20 cellular contexts compared by ENCODE assay signal in the genomic region with DNA sequence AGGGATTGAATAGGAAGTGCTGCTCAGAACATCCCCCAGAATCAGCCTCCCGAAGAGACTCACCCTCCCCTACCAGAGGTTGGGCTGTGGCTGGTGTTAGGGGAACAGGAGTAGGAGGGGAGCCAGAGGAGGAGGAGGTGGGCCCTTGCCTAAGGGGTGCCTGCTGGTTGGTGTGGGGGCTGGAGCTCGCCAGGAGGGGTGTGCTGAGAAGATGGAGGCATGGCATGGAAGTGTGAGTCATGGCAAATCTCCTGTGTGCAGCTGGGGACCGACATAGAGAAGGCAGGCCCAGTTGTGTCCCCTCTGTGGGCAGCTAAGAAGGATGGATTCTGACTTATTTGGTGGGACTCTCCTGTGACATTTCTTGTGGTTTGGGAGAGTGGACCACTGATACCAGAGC.
DNase-seq lines count a peak whose midpoint lies in the region; ATAC-seq lines count a peak whose summit lies in the region.
"Had no signal": no experiment of that assay in that cellular context is flagged by ENCODE, and none has a peak within 500 bp of the region (broad histone marks: within the 10 kb centered on the region; RNA-seq: fewer than 3 reads in every experiment).

No MANE protein-coding gene starts in this region.

- no peaks in the 10 kb centered on the region for H3K27me3 Mint-ChIP-seq in IgD-negative memory B cell
- H3K27me3 Mint-ChIP-seq: CD4-positive, CD25-positive, alpha-beta regulatory T cell had no signal

- H3K36me3 Mint-ChIP-seq in IgD-negative memory B cell = peaks cover 23% of the 10 kb centered on the region

- H3K9me3 Mint-ChIP-seq in IgD-negative memory B cell = no peaks in the 10 kb centered on the region

- peak overlapping the region in 1 of 4 donors; percentile 60 for H3K4me3 Mint-ChIP-seq in IgD-negative memory B cell

- peak overlapping the region in 2 of 3 donors; percentile 12 to 39 for H3K27ac Mint-ChIP-seq in IgD-negative memory B cell

- peak; percentile 24 for DNase-seq in activated CD4-positive, CD25-positive, alpha-beta regulatory T cell treated with anti-CD3 and anti-CD28 coated beads, Interleukin-2, amount 50 U/mL, for 72 hours
- no peak for DNase-seq in activated CD4-positive, CD25-positive, alpha-beta regulatory T cell (lab: John Stamatoyannopoulos, UW)
- DNase-seq in left lobe of liver (ENCODE audit: low spot score) (peak; percentile 24), amygdala (lab: John Stamatoyannopoulos, UW) (no peak)
- DNase-seq: 8988T; CD4-positive, CD25-positive, alpha-beta regulatory T cell; MV-4-11; NCI-H2081 treated with DMSO at 0.1 percent for 48 hours; PC-9; stimulated activated CD4-positive, alpha-beta T cell treated with anti-CD3 and anti-CD28 coated beads, Interleukin-4, amount 100 ng/mL, for 4 hours had no signal

- H3K36me3 ChIP-seq in skeletal muscle tissue (ENCODE audit: control insufficient read depth in 3 of 3, insufficient read depth in 3 of 3, low read length in 3 of 3) = peaks cover 0 to 3% (median 0%) of the 10 kb centered on the region in 3 donors
- H3K36me3 ChIP-seq: breast epithelium had no signal

- H3K9me3 ChIP-seq in skeletal muscle tissue (ENCODE audit: control insufficient read depth in 3 of 3, low read length in 3 of 3) = no peaks in the 10 kb centered on the region
- H3K9me3 ChIP-seq: breast epithelium had no signal

- peak overlapping the region; percentile 98 for H3K27ac ChIP-seq in skeletal muscle tissue (ENCODE audit: low read depth, low read length)
- H3K27ac ChIP-seq: breast epithelium, dorsolateral prefrontal cortex had no signal

- H3K4me1 ChIP-seq in skeletal muscle tissue (ENCODE audit: control insufficient read depth in 3 of 3, insufficient read depth in 3 of 3, low read length in 3 of 3) = peaks cover 60 to 66% (median 60%) of the 10 kb centered on the region in 3 donors
- H3K4me1 ChIP-seq: breast epithelium had no signal

- H3K9ac ChIP-seq in skeletal muscle tissue (ENCODE audit: low read depth in 1 of 3, low read length in 3 of 3) = peak overlapping the region in 2 of 3 donors; percentile 37 to 75

- peak overlapping the region in 2 of 3 donors; percentile 22 to 57 for H3K4me3 ChIP-seq in skeletal muscle tissue (ENCODE audit: low read length in 3 of 3)
- H3K4me3 ChIP-seq: breast epithelium, dorsolateral prefrontal cortex, K562, PC-9 had no signal

- ATAC-seq in left lobe of liver = no peak
- no peak for ATAC-seq in GM18909 (IDR thresholded peaks at IDR 0.05; ENCODE audit: poor library complexity, unreplicated experiment)
- ATAC-seq in GM21723 (IDR thresholded peaks at IDR 0.05; ENCODE audit: unreplicated experiment) = no peak
- ATAC-seq: activated naive CD4-positive, alpha-beta T cell treated with anti-CD3 and anti-CD28 coated beads, Interleukin-2, amount 50 U/mL, for 72 hours; esophagus mucosa; K562; SK-N-SH treated with all-trans-retinoic acid at 6 μM for 48 hours had no signal

- H3K4me1 Mint-ChIP-seq in IgD-negative memory B cell = peaks cover 31 to 61% (median 32%) of the 10 kb centered on the region in 3 donors

- H3K27me3 ChIP-seq in skeletal muscle tissue (ENCODE audit: control insufficient read depth in 3 of 3, insufficient read depth in 3 of 3, low read length in 3 of 3) = no peaks in the 10 kb centered on the region
- H3K27me3 ChIP-seq: breast epithelium, dorsolateral prefrontal cortex had no signal

Comparison
In these comparisons a context has a peak if more than half of its experiments do, and no peak if none do; other contexts are left out.
1. DNase-seq: peak in activated CD4-positive, CD25-positive, alpha-beta regulatory T cell treated with anti-CD3 and anti-CD28 coated beads, Interleukin-2, amount 50 U/mL, for 72 hours (single experiment) and left lobe of liver (single experiment); none in activated CD4-positive, CD25-positive, alpha-beta regulatory T cell (0 of 4) and amygdala (0 of 56).